In genomic region chr13:95926231-95926630, GRCh38 we compare ENCODE assay signal across 20 cellular contexts.
A peak's percentile ranks its signal among the peaks of the same experiment; 100 is the strongest.
DNase-seq lines count a peak whose midpoint lies in the region; ATAC-seq, FAIRE-seq and TF ChIP-seq lines count a peak whose summit lies in the region.
"Had no signal": no experiment of that assay in that cellular context is flagged by ENCODE, and none has a peak within 500 bp of the region (broad histone marks: within the 10 kb centered on the region; RNA-seq: fewer than 3 reads in every experiment).

No MANE protein-coding gene starts in this region.

- TF ChIP-seq POLR2A in endothelial cell of umbilical vein (IDR thresholded peaks at IDR 0.05; ENCODE audit: low read depth, low read length) (no peak), HepG2 (IDR thresholded peaks at IDR 0.05; ENCODE audit: insufficient read depth in 1 of 2, low read depth in 2 of 2, low read length in 2 of 2) (no peak)

- H3K9ac ChIP-seq in H9 (ENCODE audit: extremely low read depth, insufficient read length, low read length) (no peak overlapping the region), endothelial cell of umbilical vein (replicated peaks; ENCODE audit: extremely low read depth, insufficient read depth, low read length) (no peak overlapping the region), HepG2 (ENCODE audit: insufficient read depth, low read depth, low read length) (no peak overlapping the region)

- in situ Hi-C loops in HepG2 (cut with HindIII; ENCODE audit: extremely low pct_ligation_motif_present, low pct_unique_long_range_greater_than_20kb), result no loop called here

- no peak overlapping the region for H2BK5ac ChIP-seq in H9 (ENCODE audit: insufficient read length, low read length)

- H3K4ac ChIP-seq in H9 (ENCODE audit: low read depth, low read length), result no peak overlapping the region

- no peak overlapping the region for H4K8ac ChIP-seq in H9 (replicated peaks; ENCODE audit: insufficient read length, low read depth, low read length)

- H4K20me1 ChIP-seq in H9 (ENCODE audit: control insufficient read depth, insufficient read depth, insufficient read length) (no peaks in the 10 kb centered on the region), endothelial cell of umbilical vein (replicated peaks; ENCODE audit: control insufficient read depth, extremely low read depth, insufficient read depth, low read length) (no peaks in the 10 kb centered on the region), osteoblast (ENCODE audit: insufficient read depth, low read length) (no peaks in the 10 kb centered on the region), HepG2 (ENCODE audit: insufficient read depth, low read length) (no peaks in the 10 kb centered on the region)

- no peaks in the 10 kb centered on the region for H3K9me1 ChIP-seq in endothelial cell of umbilical vein (replicated peaks; ENCODE audit: control insufficient read depth, extremely low read depth, insufficient read depth, low read length)

- H3K36me3 Mint-ChIP-seq in H9 (ENCODE audit: insufficient read depth in 1 of 3, low read depth in 3 of 3), result peaks cover 33 to 43% (median 35%) of the 10 kb centered on the region in 3 experiments
- H3K36me3 Mint-ChIP-seq: IgD-negative memory B cell had no signal

- no peak overlapping the region for H3K23ac ChIP-seq in H9 (ENCODE audit: insufficient read length, low read depth, low read length)

- no peak overlapping the region for H2AK5ac ChIP-seq in H9 (ENCODE audit: insufficient read length, low read length)

- TF ChIP-seq CTCF in H9 (conservative IDR thresholded peaks at IDR 0.05), result no peak
- no peak for TF ChIP-seq CTCF in endothelial cell of umbilical vein (IDR thresholded peaks at IDR 0.05; ENCODE audit: extremely low read depth in 1 of 2, insufficient read depth in 1 of 2, low read depth in 1 of 2, low read length in 2 of 2)
- no peak for TF ChIP-seq CTCF in osteoblast (IDR thresholded peaks at IDR 0.05; ENCODE audit: extremely low read depth, low read depth, low read length)
- no peak for TF ChIP-seq CTCF in HepG2 (CRISPR knock-in tag; IDR thresholded peaks at IDR 0.05)

- DNase-seq in H9, result no peak
- peak; percentile 9 for DNase-seq in NCI-H82 treated with DMSO at 0.1 percent for 48 hours (lab: John Stamatoyannopoulos, UW; ENCODE audit: unreplicated experiment)
- peak; percentile 23 for DNase-seq in endothelial cell of umbilical vein (ENCODE audit: low read depth, low spot score)
- DNase-seq in osteoblast (ENCODE audit: insufficient read length, low spot score, missing footprints), result peak; percentile 84
- DNase-seq in activated CD8-positive, alpha-beta memory T cell treated with anti-CD3 and anti-CD28 coated beads for 24 hours, result no peak
- DNase-seq in HepG2 (ENCODE audit: low spot score), result no peak
- no peak for DNase-seq in activated CD4-positive, alpha-beta T cell treated with anti-CD3 and anti-CD28 coated beads, Interleukin-2, amount 50 U/mL, for 4 hours
- DNase-seq: C1 segment of cervical spinal cord, EL, H7, Kasumi-1, MV-4-11, NCI-H1417, NCI-H187 treated with DMSO at 0.1 percent for 48 hours, NCI-H345, NCI-H69, PC-3 had no signal

- CTCF ChIA-PET in endothelial cell of umbilical vein (lab: Charles Lee), result no interaction called here
- CTCF ChIA-PET in HepG2 (lab: Yijun Ruan, JAX; ENCODE audit: low intra/inter-chr PET ratio, low total read pairs), result no interaction called here

- POLR2A ChIA-PET in endothelial cell of umbilical vein (lab: Charles Lee), result no interaction called here
- POLR2A ChIA-PET in HepG2 (lab: Yijun Ruan, JAX), result no interaction called here

- H3K18ac ChIP-seq in H9 (ENCODE audit: insufficient read length, low read depth, low read length), result no peak overlapping the region

- BruUV-seq in endothelial cell of umbilical vein (replicated peaks; lab: Mats Ljungman, UMichigan), result no TSS peak
- no TSS peak for BruUV-seq in HepG2 (replicated peaks; lab: Mats Ljungman, UMichigan)

- H3K4me2 ChIP-seq in H9 (ENCODE audit: insufficient read depth, insufficient read length, low read length) (no peak overlapping the region), endothelial cell of umbilical vein (ENCODE audit: insufficient read depth, low read length) (no peak overlapping the region), osteoblast (ENCODE audit: insufficient read depth, low read length) (peak overlapping the region; percentile 23), HepG2 (ENCODE audit: low read depth, low read length) (no peak overlapping the region)

- no peak overlapping the region for H2BK12ac ChIP-seq in H9 (ENCODE audit: insufficient read length, low read depth, low read length)

- H2BK20ac ChIP-seq in H9 (ENCODE audit: low read depth, low read length, poor library complexity, severe bottlenecking), result no peak overlapping the region

- H3K4me1 ChIP-seq in H9 (ENCODE audit: insufficient read depth, low read length) (no peaks in the 10 kb centered on the region), endothelial cell of umbilical vein (ENCODE audit: control insufficient read depth, extremely low read depth, insufficient read depth, low read length) (peaks cover 3% of the 10 kb centered on the region), osteoblast (ENCODE audit: insufficient read depth, low read length) (peaks cover 25% of the 10 kb centered on the region), HepG2 (ENCODE audit: insufficient read depth, low read length) (no peaks in the 10 kb centered on the region)

- H3K79me2 ChIP-seq in H9 (ENCODE audit: insufficient read depth, low read length), result no peaks in the 10 kb centered on the region
- H3K79me2 ChIP-seq in endothelial cell of umbilical vein (ENCODE audit: control insufficient read depth, insufficient read depth, low read length), result no peaks in the 10 kb centered on the region
- H3K79me2 ChIP-seq in osteoblast (ENCODE audit: insufficient read depth, low read length), result no peaks in the 10 kb centered on the region
- no peaks in the 10 kb centered on the region for H3K79me2 ChIP-seq in HepG2 (ENCODE audit: insufficient read depth, low read length)

- TF ChIP-seq EP300 in HepG2 (IDR thresholded peaks at IDR 0.05; ENCODE audit: low read depth in 2 of 2, low read length in 2 of 2), result no peak
- no peak for TF ChIP-seq EP300 in HepG2 (CRISPR knock-in tag; IDR thresholded peaks at IDR 0.05; ENCODE audit: borderline replicate concordance)

- H4K91ac ChIP-seq in H9 (ENCODE audit: insufficient read length, low read depth, low read length), result no peak overlapping the region

- H2AFZ ChIP-seq in H9 (ENCODE audit: low read length) (no peak overlapping the region), endothelial cell of umbilical vein (ENCODE audit: low read depth, low read length) (no peak overlapping the region), osteoblast (ENCODE audit: low read length) (no peak overlapping the region), HepG2 (ENCODE audit: low read length) (no peak overlapping the region)

- FAIRE-seq in endothelial cell of umbilical vein (lab: Jason Lieb, UNC) (peak; percentile 37), HepG2 (lab: Jason Lieb, UNC) (no peak)

- no peak overlapping the region for H3K56ac ChIP-seq in H9 (ENCODE audit: insufficient read length, low read depth, low read length)

- no peaks in the 10 kb centered on the region for H3K27me3 ChIP-seq in H9 (ENCODE audit: insufficient read depth, low read length)
- H3K27me3 ChIP-seq in endothelial cell of umbilical vein (ENCODE audit: control insufficient read depth in 2 of 2, insufficient read depth in 2 of 2, low read length in 2 of 2), result no peaks in the 10 kb centered on the region
- H3K27me3 ChIP-seq in osteoblast (ENCODE audit: insufficient read depth, low read length), result no peaks in the 10 kb centered on the region
- no peaks in the 10 kb centered on the region for H3K27me3 ChIP-seq in HepG2 (ENCODE audit: control insufficient read depth in 1 of 2, insufficient read depth in 2 of 2, low read length in 2 of 2)

- no peak overlapping the region for H2BK120ac ChIP-seq in H9 (ENCODE audit: low read depth, low read length, poor library complexity, severe bottlenecking)

- no CpG with 5 or more reads among the region's 3 CpGs for WGBS in H9 (ENCODE audit: extremely low coverage, insufficient read length, low lambda C conversion rate)
- WGBS in HepG2 (ENCODE audit: low lambda C conversion rate), result 92% methylated on average over 3 of the region's 3 CpGs

- no peaks in the 10 kb centered on the region for H3K27me3 Mint-ChIP-seq in H9 (ENCODE audit: low read depth)
- H3K27me3 Mint-ChIP-seq: IgD-negative memory B cell had no signal

- no peak for TF ChIP-seq RAD21 in HepG2 (CRISPR knock-in tag; IDR thresholded peaks at IDR 0.05)

- no peaks in the 10 kb centered on the region for H3K23me2 ChIP-seq in H9 (ENCODE audit: insufficient read length, low read depth, low read length, poor library complexity, severe bottlenecking)

- H3K4me3 ChIP-seq in endothelial cell of umbilical vein (replicated peaks in 1 of 3; ENCODE audit: insufficient read depth in 1 of 3, low read depth in 1 of 3, low read length in 3 of 3) (no peak overlapping the region), osteoblast (ENCODE audit: insufficient read depth, low read length) (no peak overlapping the region), HepG2 (replicated peaks in 1 of 3; ENCODE audit: insufficient read depth in 1 of 3, low read depth in 2 of 3, low read length in 3 of 3) (no peak overlapping the region)

- intact Hi-C loops in endothelial cell of umbilical vein (cut with micrococcal nuclease), result no loop called here
- intact Hi-C loops in HepG2 (cut with micrococcal nuclease; ENCODE audit: unreplicated experiment), result no loop called here

- dilution Hi-C loops in endothelial cell of umbilical vein (cut with MboI; ENCODE audit: extremely low pct_ligation_motif_present, low sequenced_read_pairs), result no loop called here

- H3K79me1 ChIP-seq in H9 (ENCODE audit: insufficient read depth, low read depth, low read length, poor library complexity, severe bottlenecking), result no peaks in the 10 kb centered on the region

- H3K9me3 ChIP-seq in H9 (ENCODE audit: control insufficient read depth, low read depth, low read length), result peaks cover 4% of the 10 kb centered on the region
- no peaks in the 10 kb centered on the region for H3K9me3 ChIP-seq in endothelial cell of umbilical vein (replicated peaks; ENCODE audit: control insufficient read depth, insufficient read depth, low read length)
- no peaks in the 10 kb centered on the region for H3K9me3 ChIP-seq in osteoblast (ENCODE audit: low read depth, low read length)
- H3K9me3 ChIP-seq in HepG2 (ENCODE audit: low read length), result no peaks in the 10 kb centered on the region

- H3K27ac Mint-ChIP-seq in H9, result peak overlapping the region in 2 of 3 experiments; percentile 7 to 29; a peak in 1 of 7 replicates
- H3K27ac Mint-ChIP-seq: IgD-negative memory B cell had no signal

- H3T11ph ChIP-seq in H9 (ENCODE audit: low read length), result no peak overlapping the region

- H3K36me3 ChIP-seq in endothelial cell of umbilical vein (ENCODE audit: control insufficient read depth in 2 of 2, extremely low read depth in 1 of 2, insufficient read depth in 2 of 2, low read length in 2 of 2), result no peaks in the 10 kb centered on the region
- H3K36me3 ChIP-seq in osteoblast (ENCODE audit: insufficient read depth, low read length), result peaks cover 8% of the 10 kb centered on the region
- 0 out of 5 replicates have a peak, but pooled peaks cover 0 to 2% of the 10 kb centered on the region in 2 experiments for H3K36me3 ChIP-seq in HepG2 (replicated peaks in 1 of 2; ENCODE audit: control insufficient read depth in 1 of 2, insufficient read depth in 2 of 2, low read length in 2 of 2)

- H3K27ac ChIP-seq in H9 (ENCODE audit: insufficient read length, low read depth, low read length) (no peak overlapping the region), endothelial cell of umbilical vein (ENCODE audit: insufficient read depth, low read depth, low read length) (no peak overlapping the region), osteoblast (ENCODE audit: low read depth, low read length) (no peak overlapping the region), HepG2 (ENCODE audit: extremely low read length, insufficient read depth, low read length) (no peak overlapping the region)
- H3K27ac ChIP-seq: RWPE1 had no signal

- H3K4me1 Mint-ChIP-seq in H9, result peaks cover 0 to 3% of the 10 kb centered on the region in 2 experiments; a peak in 1 of 4 replicates

- H4K5ac ChIP-seq in H9 (ENCODE audit: insufficient read length, low read depth, low read length), result no peak overlapping the region

- H3K9me3 Mint-ChIP-seq in H9, result peaks cover 32 to 35% of the 10 kb centered on the region in 2 experiments

- no peak overlapping the region for H3K14ac ChIP-seq in H9 (ENCODE audit: insufficient read depth, low read length)

- no peak for ATAC-seq in GM21515 (IDR thresholded peaks at IDR 0.05; ENCODE audit: unreplicated experiment)
- ATAC-seq in HepG2, result no peak
- ATAC-seq: PC-3 had no signal

- H3K4me3 Mint-ChIP-seq in H9, result no peak overlapping the region
- H3K4me3 Mint-ChIP-seq: IgD-negative memory B cell had no signal

- H2BK15ac ChIP-seq in H9 (ENCODE audit: low read depth, low read length), result no peak overlapping the region

Comparison
In these comparisons a context has a peak if more than half of its experiments do, and no peak if none do; other contexts are left out.
1. DNase-seq: peak in NCI-H82 treated with DMSO at 0.1 percent for 48 hours (single experiment), endothelial cell of umbilical vein (single experiment) and osteoblast (single experiment); none in H9 (single experiment), activated CD8-positive, alpha-beta memory T cell treated with anti-CD3 and anti-CD28 coated beads for 24 hours (single experiment), HepG2 (single experiment) and activated CD4-positive, alpha-beta T cell treated with anti-CD3 and anti-CD28 coated beads, Interleukin-2, amount 50 U/mL, for 4 hours (0 of 2).